In genomic region chr7:146208484-146208883, GRCh38 we compare ENCODE assay signal across 19 cellular contexts.
"Had no signal": no experiment of that assay in that cellular context is flagged by ENCODE, and none has a peak within 500 bp of the region (broad histone marks: within the 10 kb centered on the region; RNA-seq: fewer than 3 reads in every experiment).

No MANE protein-coding gene starts in this region.

- H3K4me1 ChIP-seq: adrenal gland, colonic mucosa had no signal

- H3K4me3 ChIP-seq: adrenal gland, colonic mucosa, K562 had no signal

- H3K9me3 ChIP-seq: adrenal gland, colonic mucosa had no signal

- H3K36me3 ChIP-seq: adrenal gland, colonic mucosa had no signal

- H3K27ac ChIP-seq: adrenal gland, colonic mucosa had no signal

- H3K27me3 ChIP-seq: adrenal gland, colonic mucosa had no signal

- DNase-seq: activated CD4-positive, alpha-beta T cell treated with anti-CD3 and anti-CD28 coated beads for 4 hours; activated CD8-positive, alpha-beta memory T cell treated with anti-CD3 and anti-CD28 coated beads, Interleukin-2, amount 50 U/mL, for 4 hours; activated CD8-positive, alpha-beta T cell treated with anti-CD3 and anti-CD28 coated beads for 36 hours; activated naive CD4-positive, alpha-beta T cell treated with anti-CD3 and anti-CD28 coated beads, Interleukin-2, amount 50 U/mL, for 16 hours; activated naive CD8-positive, alpha-beta T cell treated with anti-CD3 and anti-CD28 coated beads, Interleukin-2, amount 10 ng/mL, durations not matched to agents 7 days and 5 days; activated T-cell treated with anti-CD3 and anti-CD28 coated beads, Interleukin-2, amount 50 U/mL, for 1 hour; anterior cingulate cortex; colonic mucosa; dermis blood vessel endothelial cell; Karpas-422; NCI-H1048; NCI-H1417 treated with DMSO at 0.1 percent for 48 hours; NCI-H187; NCI-H2081 treated with DMSO at 0.1 percent for 48 hours; NCI-H2171 treated with DMSO at 0.1 percent for 48 hours; NCI-H526 had no signal

- ATAC-seq: activated CD4-positive, CD25-positive, alpha-beta regulatory T cell treated with anti-CD3 and anti-CD28 coated beads, Interleukin-2, amount 50 U/mL, for 24 hours; activated CD8-positive, alpha-beta T cell treated with anti-CD3 and anti-CD28 coated beads for 36 hours; K562 had no signal
